Comparison of ENCODE assay signal across 10 cellular contexts in the genomic region with DNA sequence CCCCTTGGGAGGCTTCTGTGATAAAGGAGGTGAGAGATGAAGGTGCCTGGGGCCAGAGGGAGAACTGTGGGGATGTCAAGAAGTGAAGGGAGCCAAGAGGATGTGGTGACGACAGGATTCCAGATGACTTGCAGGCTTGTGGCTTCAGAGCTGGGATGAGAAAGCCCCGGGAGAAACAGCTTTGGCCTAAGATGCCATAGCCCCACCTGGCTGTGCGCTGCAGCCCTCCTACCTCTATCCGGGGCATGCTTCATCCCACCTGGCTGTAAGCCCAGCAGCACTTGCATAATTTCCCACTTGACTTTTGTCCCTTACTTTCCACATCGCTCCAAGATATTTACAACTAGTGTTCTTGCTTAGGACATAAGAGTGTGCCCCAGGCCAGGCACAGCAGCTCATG. TPM values are rescaled to one million over a fixed set of nuclear protein-coding genes. Genes with fewer than 3 reads are reported as not detected.
DNase-seq lines count a peak whose midpoint lies in the region; ATAC-seq and TF ChIP-seq lines count a peak whose summit lies in the region.
"Had no signal": no experiment of that assay in that cellular context is flagged by ENCODE, and none has a peak within 500 bp of the region (broad histone marks: within the 10 kb centered on the region; RNA-seq: fewer than 3 reads in every experiment).

No MANE protein-coding gene starts in this region.

- H4K20me1 ChIP-seq in PC-3 (ENCODE audit: low read length), result no peaks in the 10 kb centered on the region

- intact Hi-C loops in PC-3 (cut with micrococcal nuclease), result no loop called here
- intact Hi-C loops in gastrocnemius medialis (cut with DNase I; ENCODE audit: low total_unique reads), result no loop called here

- ATAC-seq in PC-3, result peak; percentile 67
- ATAC-seq in gastrocnemius medialis, result peak in 1 of 2 donors; percentile 8

- no peaks in the 10 kb centered on the region for H3K36me3 ChIP-seq in PC-3 (ENCODE audit: low read depth, low read length)
- H3K36me3 ChIP-seq in gastrocnemius medialis, result no peaks in the 10 kb centered on the region
- H3K36me3 ChIP-seq: Peyer's patch had no signal

- CTCF ChIA-PET in PC-3 (lab: Charles Lee), result no interaction called here

- H3K9me2 ChIP-seq in PC-3 (replicated peaks; ENCODE audit: low read length), result no peaks in the 10 kb centered on the region

- H3K79me2 ChIP-seq in PC-3 (ENCODE audit: low read length), result no peaks in the 10 kb centered on the region

- DNase-seq in G401 (ENCODE audit: low spot score) (peak; percentile 54), PC-3 (peak; percentile 82), fibroblast of pulmonary artery (ENCODE audit: low read depth) (peak; percentile 29), gastrocnemius medialis (peak; percentile 31 to 42), NCI-H774 (lab: John Stamatoyannopoulos, UW) (no peak), NCI-H1417 treated with DMSO at 0.1 percent for 48 hours (lab: John Stamatoyannopoulos, UW) (no peak), NCI-H1092 treated with DMSO at 0.1 percent for 48 hours (lab: John Stamatoyannopoulos, UW) (no peak)
- no peak for DNase-seq in activated naive CD4-positive, alpha-beta T cell (lab: John Stamatoyannopoulos, UW)
- DNase-seq: activated CD4-positive, alpha-beta T cell treated with anti-CD3 and anti-CD28 coated beads, Interleukin-2, amount 50 U/mL, for 4 hours; Peyer's patch had no signal

- H3K9me3 ChIP-seq in PC-3 (ENCODE audit: low read length) (no peaks in the 10 kb centered on the region), gastrocnemius medialis (no peaks in the 10 kb centered on the region)
- H3K9me3 ChIP-seq: Peyer's patch had no signal

- in situ Hi-C loops in G401 (cut with HindIII; ENCODE audit: low sequenced_read_pairs), result no loop called here
- in situ Hi-C loops in gastrocnemius medialis (cut with MboI; ENCODE audit: low sequenced_read_pairs in 4 of 4), result no loop called here

- H3K9ac ChIP-seq in PC-3 (ENCODE audit: low read length), result no peak overlapping the region

- H3K27me3 ChIP-seq in PC-3 (ENCODE audit: low read length), result no peaks in the 10 kb centered on the region
- H3K27me3 ChIP-seq in gastrocnemius medialis, result no peaks in the 10 kb centered on the region
- H3K27me3 ChIP-seq: Peyer's patch had no signal

- POLR2A ChIA-PET in PC-3 (lab: Charles Lee; ENCODE audit: unreplicated experiment), result interaction anchor here (0.6 kb wide), 1 partner anchor 21 kb away, joined by 5 read pairs; no protein-coding TSS in a partner anchor

- H3K4me1 ChIP-seq in PC-3 (ENCODE audit: insufficient read depth, low read length), result peaks cover 26% of the 10 kb centered on the region
- H3K4me1 ChIP-seq in gastrocnemius medialis, result peaks cover 0 to 27% of the 10 kb centered on the region in 2 donors

- BruUV-seq in PC-3 (replicated peaks; lab: Mats Ljungman, UMichigan), result no TSS peak

- H3F3A ChIP-seq in PC-3 (ENCODE audit: low read length, unreplicated experiment), result no peaks in the 10 kb centered on the region

- H2AFZ ChIP-seq in PC-3 (ENCODE audit: low read length), result no peak overlapping the region

- no peak overlapping the region for H3K4me3 ChIP-seq in PC-3 (ENCODE audit: low read length)
- no peak overlapping the region for H3K4me3 ChIP-seq in fibroblast of pulmonary artery (replicated peaks; ENCODE audit: low read depth, low read length)
- no peak overlapping the region for H3K4me3 ChIP-seq in gastrocnemius medialis
- H3K4me3 ChIP-seq: Peyer's patch had no signal

- TF ChIP-seq CTCF in PC-3 (conservative IDR thresholded peaks at IDR 0.05; ENCODE audit: low read depth, low read length) (0 out of 2 replicates have a peak, but pooled peaks have one; percentile 22), fibroblast of pulmonary artery (IDR thresholded peaks at IDR 0.05; ENCODE audit: low read length, missing control alignments) (no peak), gastrocnemius medialis (IDR thresholded peaks at IDR 0.05 in 4 of 5, conservative IDR thresholded peaks at IDR 0.05 in 1 of 5) (no peak)

- H3K27ac ChIP-seq in PC-3 (ENCODE audit: low read length) (peak overlapping the region; percentile 44), gastrocnemius medialis (peak overlapping the region in 1 of 4 donors; percentile 85)
- H3K27ac ChIP-seq: Peyer's patch had no signal

- TF ChIP-seq POLR2A in gastrocnemius medialis (IDR thresholded peaks at IDR 0.05), result no peak

- no peak overlapping the region for H3K4me2 ChIP-seq in PC-3 (ENCODE audit: low read length)

RNA-seq across cellular contexts. Expression of a gene that starts 29.3 kb away (rescaled TPM):
- 9.9 and 10.8 TPM in 2 replicates for total RNA-seq in G401 (2014; rRNA removed; shearing (Covaris generic))
- total RNA-seq in PC-3 (2014; rRNA removed) (17.5 and 19.6 TPM in 2 replicates), gastrocnemius medialis (1 to 10 TPM in 2 of 4 donors, under 1 TPM in 2; 0.55 to 3.3 (median 1.0) TPM)

Comparison
In these comparisons a context has a peak if more than half of its experiments do, and no peak if none do; other contexts are left out.
1. DNase-seq: peak in G401 (single experiment), PC-3 (single experiment), fibroblast of pulmonary artery (single experiment) and gastrocnemius medialis (2 of 2); none in NCI-H774 (single experiment), NCI-H1417 treated with DMSO at 0.1 percent for 48 hours (single experiment), NCI-H1092 treated with DMSO at 0.1 percent for 48 hours (single experiment) and activated naive CD4-positive, alpha-beta T cell (0 of 4).